Comparison of ENCODE assay signal across 1 cellular context in genomic region chr20:62688855-62689460, GRCh38.
TF ChIP-seq lines count a peak whose summit lies in the region.

No MANE protein-coding gene starts in this region.

TF ChIP-seq in GM23338, 12 proteins besides CTCF, POLR2A, EP300 and RAD21 (continued from another document):
- TF ChIP-seq, protein P1, sequence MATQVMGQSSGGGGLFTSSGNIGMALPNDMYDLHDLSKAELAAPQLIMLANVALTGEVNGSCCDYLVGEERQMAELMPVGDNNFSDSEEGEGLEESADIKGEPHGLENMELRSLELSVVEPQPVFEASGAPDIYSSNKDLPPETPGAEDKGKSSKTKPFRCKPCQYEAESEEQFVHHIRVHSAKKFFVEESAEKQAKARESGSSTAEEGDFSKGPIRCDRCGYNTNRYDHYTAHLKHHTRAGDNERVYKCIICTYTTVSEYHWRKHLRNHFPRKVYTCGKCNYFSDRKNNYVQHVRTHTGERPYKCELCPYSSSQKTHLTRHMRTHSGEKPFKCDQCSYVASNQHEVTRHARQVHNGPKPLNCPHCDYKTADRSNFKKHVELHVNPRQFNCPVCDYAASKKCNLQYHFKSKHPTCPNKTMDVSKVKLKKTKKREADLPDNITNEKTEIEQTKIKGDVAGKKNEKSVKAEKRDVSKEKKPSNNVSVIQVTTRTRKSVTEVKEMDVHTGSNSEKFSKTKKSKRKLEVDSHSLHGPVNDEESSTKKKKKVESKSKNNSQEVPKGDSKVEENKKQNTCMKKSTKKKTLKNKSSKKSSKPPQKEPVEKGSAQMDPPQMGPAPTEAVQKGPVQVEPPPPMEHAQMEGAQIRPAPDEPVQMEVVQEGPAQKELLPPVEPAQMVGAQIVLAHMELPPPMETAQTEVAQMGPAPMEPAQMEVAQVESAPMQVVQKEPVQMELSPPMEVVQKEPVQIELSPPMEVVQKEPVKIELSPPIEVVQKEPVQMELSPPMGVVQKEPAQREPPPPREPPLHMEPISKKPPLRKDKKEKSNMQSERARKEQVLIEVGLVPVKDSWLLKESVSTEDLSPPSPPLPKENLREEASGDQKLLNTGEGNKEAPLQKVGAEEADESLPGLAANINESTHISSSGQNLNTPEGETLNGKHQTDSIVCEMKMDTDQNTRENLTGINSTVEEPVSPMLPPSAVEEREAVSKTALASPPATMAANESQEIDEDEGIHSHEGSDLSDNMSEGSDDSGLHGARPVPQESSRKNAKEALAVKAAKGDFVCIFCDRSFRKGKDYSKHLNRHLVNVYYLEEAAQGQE (IDR thresholded peaks at IDR 0.05; ENCODE audit: unreplicated experiment), result no peak
- TF ChIP-seq NANOG (IDR thresholded peaks at IDR 0.05; ENCODE audit: borderline replicate concordance) (no peak), STAT1 (IDR thresholded peaks at IDR 0.05; ENCODE audit: unreplicated experiment) (no peak)
